In the genomic region with DNA sequence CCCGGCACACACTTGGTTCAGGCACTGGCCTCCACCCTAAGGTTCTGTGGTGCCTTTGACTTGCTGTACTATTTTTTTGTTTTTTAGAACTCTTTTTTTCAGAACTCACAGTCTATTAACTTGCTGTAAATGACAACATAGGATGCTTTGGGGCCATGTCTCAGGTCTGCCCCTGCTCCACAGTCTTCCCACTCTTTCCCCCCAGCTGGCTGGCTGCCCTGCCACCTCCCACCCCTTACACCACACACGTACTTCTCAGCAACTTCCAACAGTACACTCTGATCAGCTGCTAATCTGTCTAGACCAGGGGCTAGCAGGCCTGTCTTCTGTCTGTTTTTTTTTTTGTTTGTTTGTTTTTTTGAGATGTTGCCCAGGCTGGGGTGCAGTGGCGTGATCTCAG, we compare ENCODE assay signal across 2 cellular contexts.
A peak's percentile ranks its signal among the peaks of the same experiment; 100 is the strongest.
TF ChIP-seq lines count a peak whose summit lies in the region.

No MANE protein-coding gene starts in this region.

TF ChIP-seq in HEK293, 187 proteins besides CTCF, POLR2A, EP300 and RAD21:
- peak; percentile 58 for TF ChIP-seq ZFHX2 (tag by site-specific recombination; conservative IDR thresholded peaks at IDR 0.05)
- TF ChIP-seq EGR2 (tag by site-specific recombination; IDR thresholded peaks at IDR 0.05; ENCODE audit: low read depth), result peak; percentile 82; the same call in 1 of the 2 replicates
- TF ChIP-seq SP7 (tag by site-specific recombination; IDR thresholded peaks at IDR 0.05), result no peak
TF ChIP-seq in HEK293: peak in this region for 2.

TF ChIP-seq in SK-N-SH, 30 proteins besides CTCF, POLR2A, EP300 and RAD21:
- TF ChIP-seq RFX5 (IDR thresholded peaks at IDR 0.05; ENCODE audit: low read length) (no peak), SMC3 (IDR thresholded peaks at IDR 0.05; ENCODE audit: low read depth, low read length) (no peak), TEAD4 (IDR thresholded peaks at IDR 0.05; ENCODE audit: borderline replicate concordance, insufficient read depth) (no peak), MXI1 (IDR thresholded peaks at IDR 0.05; ENCODE audit: low read depth, low read length) (no peak), FOXM1 (IDR thresholded peaks at IDR 0.05; ENCODE audit: low read depth) (no peak), FOSL2 (IDR thresholded peaks at IDR 0.05; ENCODE audit: borderline replicate concordance, low read depth) (no peak), RXRA (IDR thresholded peaks at IDR 0.05; ENCODE audit: borderline replicate concordance, low read depth) (no peak), NFIC (IDR thresholded peaks at IDR 0.05; ENCODE audit: borderline replicate concordance) (no peak), USF1 (IDR thresholded peaks at IDR 0.05; ENCODE audit: borderline replicate concordance, low read depth) (no peak), SIN3A (IDR thresholded peaks at IDR 0.05; ENCODE audit: borderline replicate concordance, low read depth, low read length) (no peak), NRF1 (IDR thresholded peaks at IDR 0.05; ENCODE audit: low read depth, low read length) (no peak), EZH2phosphoT487 (IDR thresholded peaks at IDR 0.05; ENCODE audit: borderline replicate concordance, low read depth) (no peak), TAF1 (IDR thresholded peaks at IDR 0.05; ENCODE audit: borderline replicate concordance, low read depth, low read length) (no peak), FOXJ3 (CRISPR knock-in tag; IDR thresholded peaks at IDR 0.05) (no peak), MEF2A (IDR thresholded peaks at IDR 0.05; ENCODE audit: borderline replicate concordance, low read depth) (no peak), CHD2 (IDR thresholded peaks at IDR 0.05; ENCODE audit: low read length, partially characterized antibody) (no peak)
- TF ChIP-seq, protein P1, sequence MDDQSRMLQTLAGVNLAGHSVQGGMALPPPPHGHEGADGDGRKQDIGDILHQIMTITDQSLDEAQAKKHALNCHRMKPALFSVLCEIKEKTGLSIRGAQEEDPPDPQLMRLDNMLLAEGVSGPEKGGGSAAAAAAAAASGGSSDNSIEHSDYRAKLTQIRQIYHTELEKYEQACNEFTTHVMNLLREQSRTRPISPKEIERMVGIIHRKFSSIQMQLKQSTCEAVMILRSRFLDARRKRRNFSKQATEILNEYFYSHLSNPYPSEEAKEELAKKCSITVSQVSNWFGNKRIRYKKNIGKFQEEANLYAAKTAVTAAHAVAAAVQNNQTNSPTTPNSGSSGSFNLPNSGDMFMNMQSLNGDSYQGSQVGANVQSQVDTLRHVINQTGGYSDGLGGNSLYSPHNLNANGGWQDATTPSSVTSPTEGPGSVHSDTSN (IDR thresholded peaks at IDR 0.05), result no peak
- TF ChIP-seq, protein P2, sequence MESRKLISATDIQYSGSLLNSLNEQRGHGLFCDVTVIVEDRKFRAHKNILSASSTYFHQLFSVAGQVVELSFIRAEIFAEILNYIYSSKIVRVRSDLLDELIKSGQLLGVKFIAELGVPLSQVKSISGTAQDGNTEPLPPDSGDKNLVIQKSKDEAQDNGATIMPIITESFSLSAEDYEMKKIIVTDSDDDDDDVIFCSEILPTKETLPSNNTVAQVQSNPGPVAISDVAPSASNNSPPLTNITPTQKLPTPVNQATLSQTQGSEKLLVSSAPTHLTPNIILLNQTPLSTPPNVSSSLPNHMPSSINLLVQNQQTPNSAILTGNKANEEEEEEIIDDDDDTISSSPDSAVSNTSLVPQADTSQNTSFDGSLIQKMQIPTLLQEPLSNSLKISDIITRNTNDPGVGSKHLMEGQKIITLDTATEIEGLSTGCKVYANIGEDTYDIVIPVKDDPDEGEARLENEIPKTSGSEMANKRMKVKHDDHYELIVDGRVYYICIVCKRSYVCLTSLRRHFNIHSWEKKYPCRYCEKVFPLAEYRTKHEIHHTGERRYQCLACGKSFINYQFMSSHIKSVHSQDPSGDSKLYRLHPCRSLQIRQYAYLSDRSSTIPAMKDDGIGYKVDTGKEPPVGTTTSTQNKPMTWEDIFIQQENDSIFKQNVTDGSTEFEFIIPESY (IDR thresholded peaks at IDR 0.05; ENCODE audit: borderline replicate concordance, low read depth), result no peak
